Comparison of ENCODE assay signal across 25 cellular contexts in genomic region chr13:85303630-85304029, GRCh38.
"Had no signal": no experiment of that assay in that cellular context is flagged by ENCODE, and none has a peak within 500 bp of the region (broad histone marks: within the 10 kb centered on the region; RNA-seq: fewer than 3 reads in every experiment).

No MANE protein-coding gene starts in this region.

- H2AFZ ChIP-seq: PC-9 had no signal

- ATAC-seq: activated CD8-positive, alpha-beta T cell treated with anti-CD3 and anti-CD28 coated beads, Interleukin-2, amount 10 ng/mL, durations not matched to agents 7 days and 5 days; WTC11 had no signal

- H3K4me1 ChIP-seq: adrenal gland, SJCRH30 had no signal

- H3K4me2 ChIP-seq: PC-9, SK-N-SH had no signal

- H3K27me3 ChIP-seq: adrenal gland, SJCRH30 had no signal

- H3K27ac ChIP-seq: adrenal gland, PC-9, SJCRH30 had no signal

- H3K36me3 ChIP-seq: adrenal gland, SJCRH30 had no signal

- DNase-seq: activated CD4-positive, alpha-beta T cell treated with anti-CD3 and anti-CD28 coated beads for 48 hours; activated CD4-positive, alpha-beta T cell treated with anti-CD3 and anti-CD28 coated beads, Interleukin-2, amount 50 U/mL, for 4 hours; activated CD4-positive, CD25-positive, alpha-beta regulatory T cell treated with anti-CD3 and anti-CD28 coated beads, Interleukin-2, amount 50 U/mL, for 72 hours; activated CD8-positive, alpha-beta memory T cell treated with anti-CD3 and anti-CD28 coated beads, Interleukin-2, amount 50 U/mL, for 48 hours; activated CD8-positive, alpha-beta T cell treated with anti-CD3 and anti-CD28 coated beads, Interleukin-2, amount 10 ng/mL, durations not matched to agents 7 days and 5 days; activated naive CD4-positive, alpha-beta T cell treated with anti-CD3 and anti-CD28 coated beads, Interleukin-2, amount 50 U/mL, for 16 hours; activated naive CD8-positive, alpha-beta T cell treated with anti-CD3 and anti-CD28 coated beads, Interleukin-2, amount 10 ng/mL, durations not matched to agents 7 days and 5 days; activated T-cell treated with anti-CD3 and anti-CD28 coated beads, Interleukin-2, amount 50 U/mL, for 1 hour; adrenal gland; anterior cingulate cortex; cerebellar nuclear complex; KBM-7; NCI-H1092; NCI-H1417; NCI-H1930; NCI-H2171; NCI-H2227 treated with DMSO at 0.1 percent for 48 hours; NCI-H446 treated with DMSO at 0.1 percent for 48 hours; NCI-H526; NCI-H82; PC-9; SJCRH30; SK-N-SH had no signal

- FAIRE-seq: colon had no signal

- H3K4me3 ChIP-seq: adrenal gland, PC-9, SJCRH30 had no signal

- H3K9me3 ChIP-seq: adrenal gland, SJCRH30, SK-N-SH had no signal

- H3K9ac ChIP-seq: SK-N-SH had no signal
